Comparison of ENCODE assay signal across 24 cellular contexts in genomic region chr2:238339395-238339780, GRCh38. TPM values are rescaled to one million over a fixed set of nuclear protein-coding genes. Genes with fewer than 3 reads are reported as not detected.
DNase-seq lines count a peak whose midpoint lies in the region; ATAC-seq, FAIRE-seq and TF ChIP-seq lines count a peak whose summit lies in the region.
"Had no signal": no experiment of that assay in that cellular context is flagged by ENCODE, and none has a peak within 500 bp of the region (broad histone marks: within the 10 kb centered on the region; RNA-seq: fewer than 3 reads in every experiment).

No MANE protein-coding gene starts in this region.

- no peak overlapping the region for H2BK20ac ChIP-seq in IMR-90 (ENCODE audit: low read depth, low read length)
- H2BK20ac ChIP-seq in H1 (ENCODE audit: low read length), result no peak overlapping the region

- CTCF ChIA-PET in Calu3 (lab: Charles Lee) (no interaction called here), IMR-90 (lab: Yijun Ruan, JAX) (no interaction called here), H1 (lab: Charles Lee; ENCODE audit: partially characterized antibody) (interaction anchor here (1.0 to 4.8 kb wide), 2 partner anchors 17 to 18 kb away, joined by 3 to 18 read pairs; no protein-coding TSS in a partner anchor)

- H3K56ac ChIP-seq in IMR-90 (ENCODE audit: extremely low read depth, insufficient read depth, low read length) (no peak overlapping the region), H1 (replicated peaks; ENCODE audit: insufficient read length, low read depth, low read length) (no peak overlapping the region)

- H3K9ac ChIP-seq in IMR-90 (ENCODE audit: low read depth, low read length), result no peak overlapping the region
- H3K9ac ChIP-seq in H1 (replicated peaks in 1 of 4; ENCODE audit: extremely low read depth in 1 of 4, low read depth in 3 of 4, low read length in 3 of 4), result no peak overlapping the region
- H3K9ac ChIP-seq: BLaER1 treated with 17β-estradiol and CSF1 and Interleukin-3, amounts not matched to agents 10 nM and 100 nM had no signal

- dilution Hi-C loops in IMR-90 (cut with HindIII; ENCODE audit: low sequenced_read_pairs, unreplicated experiment), result no loop called here

- no peak overlapping the region for H2BK5ac ChIP-seq in IMR-90 (ENCODE audit: low read depth, low read length, poor library complexity, severe bottlenecking)
- H2BK5ac ChIP-seq in H1 (ENCODE audit: low read depth, low read length), result 0 out of 2 replicates have a peak overlapping the region, but pooled peaks have one; percentile 24

- TF ChIP-seq EP300 in H1 (IDR thresholded peaks at IDR 0.05; ENCODE audit: borderline replicate concordance in 1 of 2, low read depth in 2 of 2, low read length in 2 of 2), result no peak

- H3K23me2 ChIP-seq in H1 (ENCODE audit: low read depth, low read length), result no peaks in the 10 kb centered on the region

- no peak overlapping the region for H2BK12ac ChIP-seq in H1 (ENCODE audit: low read depth, low read length)

- 94% methylated on average over 6 of the region's 11 CpGs; no CpG with 5 or more reads in 1 of the 2 experiments for WGBS in IMR-90 (ENCODE audit: extremely low coverage in 2 of 2, insufficient read length in 1 of 2), 2 experiments
- 98% methylated on average over 11 of the region's 11 CpGs; no CpG with 5 or more reads in 1 of the 2 experiments for whole genome bisulfite sequencing in H1 (ENCODE audit: extremely low coverage in 1 of 2, insufficient coverage in 1 of 2, insufficient read length in 1 of 2, insufficient replicate concordance in 2 of 2, low coverage in 1 of 2, low lambda C conversion rate in 2 of 2, missing lambda C conversion rate in 1 of 2), 2 experiments

- H3K4me3 ChIP-seq in IMR-90 (ENCODE audit: insufficient read depth, low read depth, low read length) (no peak overlapping the region), H1 (ENCODE audit: extremely low read depth in 1 of 4, insufficient read depth in 2 of 4, low read depth in 3 of 4, low read length in 4 of 4) (no peak overlapping the region)
- H3K4me3 ChIP-seq: BLaER1 treated with 17β-estradiol and CSF1 and Interleukin-3, amounts not matched to agents 10 nM and 100 nM; esophagus muscularis mucosa; hepatocyte; left ventricle myocardium inferior; SJCRH30 had no signal

- H3K27ac ChIP-seq in IMR-90 (ENCODE audit: insufficient read depth, low read length) (no peak overlapping the region), H1 (ENCODE audit: low read depth, low read length) (no peak overlapping the region)
- H3K27ac ChIP-seq: BLaER1 treated with 17β-estradiol and CSF1 and Interleukin-3, amounts not matched to agents 10 nM and 100 nM; esophagus muscularis mucosa; hepatocyte; left ventricle myocardium inferior; SJCRH30 had no signal

- H3K36me3 Mint-ChIP-seq in Calu3 (ENCODE audit: insufficient read depth, unreplicated experiment), result peaks cover 8% of the 10 kb centered on the region
- H3K36me3 Mint-ChIP-seq: natural killer cell treated with Interleukin-12 subunit alpha and Interleukin-12 subunit beta and Interleukin-15 and Interleukin-18, amount 100 ng/mL, for 72 hours had no signal

- no peak overlapping the region for H3K4me3 Mint-ChIP-seq in Calu3 (ENCODE audit: low read depth, unreplicated experiment)
- H3K4me3 Mint-ChIP-seq: activated B cell treated with CpG ODN at 0.5 μM for 24 hours; activated naive CD4-positive, alpha-beta T cell treated with anti-CD3 and anti-CD28 coated beads, Interleukin-2, amount 50 U/mL, for 24 hours; immature natural killer cell; natural killer cell treated with Interleukin-12 subunit alpha and Interleukin-12 subunit beta and Interleukin-15 and Interleukin-18, amount 100 ng/mL, for 72 hours had no signal

- H3K79me1 ChIP-seq in IMR-90 (ENCODE audit: low read depth in 1 of 2, low read length in 2 of 2) (peaks cover 10 to 11% of the 10 kb centered on the region in 2 experiments; a peak in 3 of 4 replicates), H1 (ENCODE audit: low read depth, low read length) (no peaks in the 10 kb centered on the region; the same call in 1 of the 2 replicates)

- H4K8ac ChIP-seq in IMR-90 (ENCODE audit: low read depth in 2 of 2, low read length in 2 of 2), result no peak overlapping the region
- H4K8ac ChIP-seq in H1 (ENCODE audit: extremely low read depth, insufficient read depth, low read length), result no peak overlapping the region; the same call in 1 of the 2 replicates

- in situ Hi-C loops in IMR-90 (cut with MboI; ENCODE audit: low sequenced_read_pairs), result no loop called here

- peak; percentile 9 for DNase-seq in Calu3
- DNase-seq in IMR-90, result no peak
- no peak for DNase-seq in H1 (ENCODE audit: low read depth in 1 of 2, low spot score in 2 of 2)
- peak; percentile 78 for DNase-seq in mesenteric fat pad (ENCODE audit: low spot score)
- DNase-seq in stimulated activated CD4-positive, alpha-beta T cell treated with anti-CD3 and anti-CD28 coated beads, Interleukin-15, amount 100 ng/mL, for 24 hours, result no peak
- DNase-seq in NCI-H526 treated with DMSO at 0.1 percent for 48 hours (lab: John Stamatoyannopoulos, UW), result no peak
- DNase-seq in iPS-NIHi7 (ENCODE audit: extremely low spot score), result no peak
- DNase-seq: activated B cell treated with CpG ODN at 0.5 μM for 24 hours; effector CD8-positive, alpha-beta T cell; foreskin melanocyte; immature natural killer cell; Kasumi-1; left ventricle myocardium inferior; MV-4-11; SJCRH30 had no signal

- intact Hi-C loops in Calu3 (cut with micrococcal nuclease; ENCODE audit: unreplicated experiment), result no loop called here
- intact Hi-C loops in IMR-90 (cut with micrococcal nuclease), result no loop called here

- no peak for TF ChIP-seq RAD21 in IMR-90 (IDR thresholded peaks at IDR 0.05; ENCODE audit: low read length)
- no peak for TF ChIP-seq RAD21 in H1 (IDR thresholded peaks at IDR 0.05 in 1 of 2, conservative IDR thresholded peaks at IDR 0.05 in 1 of 2; ENCODE audit: low read depth in 2 of 2, low read length in 2 of 2)

- H4K20me1 ChIP-seq in IMR-90 (ENCODE audit: insufficient read depth, low read length), result peaks cover 5% of the 10 kb centered on the region
- H4K20me1 ChIP-seq in H1 (replicated peaks in 1 of 2; ENCODE audit: control insufficient read depth in 1 of 2, insufficient read depth in 2 of 2, low read length in 2 of 2), result peaks cover 0 to 2% of the 10 kb centered on the region in 2 experiments

- ATAC-seq in IMR-90 (ENCODE audit: low read depth), result no peak
- ATAC-seq: HCT116; natural killer cell treated with Interleukin-12 subunit alpha and Interleukin-12 subunit beta and Interleukin-15 and Interleukin-18, amount 100 ng/mL, for 72 hours had no signal

- no peaks in the 10 kb centered on the region for H3K4me1 Mint-ChIP-seq in Calu3 (ENCODE audit: low read depth, unreplicated experiment)
- H3K4me1 Mint-ChIP-seq: activated naive CD4-positive, alpha-beta T cell treated with anti-CD3 and anti-CD28 coated beads, Interleukin-2, amount 50 U/mL, for 24 hours had no signal

- peaks cover 6% of the 10 kb centered on the region; the same call in 1 of the 2 replicates for H3K9me1 ChIP-seq in IMR-90 (ENCODE audit: insufficient read depth, low read length)

- no peak for TF ChIP-seq CTCF in Calu3 (IDR thresholded peaks at IDR 0.05; ENCODE audit: unreplicated experiment)
- no peak for TF ChIP-seq CTCF in IMR-90 (conservative IDR thresholded peaks at IDR 0.05; ENCODE audit: low read depth, low read length)
- TF ChIP-seq CTCF in H1 (IDR thresholded peaks at IDR 0.05; ENCODE audit: control extremely low read depth in 1 of 3, insufficient read depth in 1 of 3, low read depth in 1 of 3, low read length in 3 of 3), result no peak

- H2AK9ac ChIP-seq in IMR-90 (replicated peaks; ENCODE audit: low read depth, low read length, poor library complexity), result peak overlapping the region; percentile 81

- no peak for FAIRE-seq in H1 (lab: Jason Lieb, UNC)
- FAIRE-seq: colon, RCC 7860 had no signal

- H3K4ac ChIP-seq in IMR-90 (ENCODE audit: low read depth, low read length), result no peak overlapping the region
- no peak overlapping the region for H3K4ac ChIP-seq in H1 (replicated peaks; ENCODE audit: insufficient read length, low read depth, low read length)

- no peaks in the 10 kb centered on the region for H3K27me3 Mint-ChIP-seq in Calu3 (ENCODE audit: unreplicated experiment)
- H3K27me3 Mint-ChIP-seq: activated B cell treated with CpG ODN at 0.5 μM for 24 hours; activated naive CD4-positive, alpha-beta T cell treated with anti-CD3 and anti-CD28 coated beads, Interleukin-2, amount 50 U/mL, for 24 hours; natural killer cell treated with Interleukin-12 subunit alpha and Interleukin-12 subunit beta and Interleukin-15 and Interleukin-18, amount 100 ng/mL, for 72 hours had no signal

- no peak overlapping the region for H3K18ac ChIP-seq in IMR-90 (ENCODE audit: low read depth, low read length)
- H3K18ac ChIP-seq in H1 (ENCODE audit: extremely low read depth, low read length), result no peak overlapping the region

- no peak overlapping the region for H2AFZ ChIP-seq in IMR-90 (replicated peaks; ENCODE audit: low read length, poor library complexity)
- H2AFZ ChIP-seq in H1 (ENCODE audit: low read length), result no peak overlapping the region
- H2AFZ ChIP-seq: hepatocyte had no signal

- POLR2A ChIA-PET in IMR-90 (lab: Charles Lee; ENCODE audit: unreplicated experiment), result no interaction called here
- POLR2A ChIA-PET in H1 (lab: Charles Lee; ENCODE audit: partially characterized antibody), result no interaction called here

- H3K9me3 ChIP-seq in IMR-90 (ENCODE audit: control insufficient read depth, insufficient read depth, low read length) (no peaks in the 10 kb centered on the region), H1 (ENCODE audit: insufficient read depth in 2 of 2, low read depth in 1 of 2, low read length in 1 of 2) (no peaks in the 10 kb centered on the region)
- H3K9me3 ChIP-seq: BLaER1 treated with 17β-estradiol and CSF1 and Interleukin-3, amounts not matched to agents 10 nM and 100 nM; Caco-2; esophagus muscularis mucosa; left ventricle myocardium inferior; SJCRH30 had no signal

- H3K36me3 ChIP-seq in IMR-90 (ENCODE audit: control insufficient read depth, insufficient read depth, low read length) (peaks cover 12% of the 10 kb centered on the region), H1 (ENCODE audit: control insufficient read depth in 2 of 4, insufficient read depth in 4 of 4, low read length in 3 of 4) (peaks cover 0 to 1% (median 0%) of the 10 kb centered on the region in 4 experiments; a peak in 1 of 8 replicates)

- H4K91ac ChIP-seq in IMR-90 (ENCODE audit: insufficient read depth, low read depth, low read length), result no peak overlapping the region
- no peak overlapping the region for H4K91ac ChIP-seq in H1 (replicated peaks; ENCODE audit: insufficient read length, low read length)

- H3K14ac ChIP-seq in IMR-90 (replicated peaks; ENCODE audit: low read depth, low read length) (no peak overlapping the region), H1 (ENCODE audit: insufficient read length) (no peak overlapping the region)

- no peaks in the 10 kb centered on the region for H3K79me2 ChIP-seq in H1 (ENCODE audit: control insufficient read depth in 1 of 2, insufficient read depth in 2 of 2, low read length in 2 of 2)
- H3K79me2 ChIP-seq: hepatocyte had no signal

- H3K27ac Mint-ChIP-seq in Calu3 (ENCODE audit: unreplicated experiment), result no peak overlapping the region
- H3K27ac Mint-ChIP-seq: activated B cell treated with CpG ODN at 0.5 μM for 24 hours; natural killer cell treated with Interleukin-12 subunit alpha and Interleukin-12 subunit beta and Interleukin-15 and Interleukin-18, amount 100 ng/mL, for 72 hours had no signal

- BruUV-seq in Calu3 (replicated peaks; lab: Mats Ljungman, UMichigan) (no TSS peak), IMR-90 (replicated peaks; lab: Mats Ljungman, UMichigan) (no TSS peak)

- H4K5ac ChIP-seq in IMR-90 (ENCODE audit: low read depth, low read length) (no peak overlapping the region), H1 (ENCODE audit: insufficient read length, low read depth, low read length) (no peak overlapping the region)

- TF ChIP-seq POLR2A in IMR-90 (IDR thresholded peaks at IDR 0.05; ENCODE audit: low read depth, low read length) (no peak), H1 (IDR thresholded peaks at IDR 0.05; ENCODE audit: control extremely low read depth in 1 of 2, low read depth in 2 of 2, low read length in 2 of 2) (no peak)

- no peaks in the 10 kb centered on the region for H3K9me3 Mint-ChIP-seq in Calu3 (ENCODE audit: low read depth, unreplicated experiment)
- H3K9me3 Mint-ChIP-seq: activated B cell treated with CpG ODN at 0.5 μM for 24 hours; activated naive CD4-positive, alpha-beta T cell treated with anti-CD3 and anti-CD28 coated beads, Interleukin-2, amount 50 U/mL, for 24 hours; immature natural killer cell; natural killer cell treated with Interleukin-12 subunit alpha and Interleukin-12 subunit beta and Interleukin-15 and Interleukin-18, amount 100 ng/mL, for 72 hours had no signal

- no peak overlapping the region for H3K4me2 ChIP-seq in IMR-90 (ENCODE audit: low read depth, low read length)
- H3K4me2 ChIP-seq in H1 (ENCODE audit: insufficient read depth in 1 of 2, low read depth in 2 of 2, low read length in 2 of 2), result no peak overlapping the region
- H3K4me2 ChIP-seq: BLaER1 treated with 17β-estradiol and CSF1 and Interleukin-3, amounts not matched to agents 10 nM and 100 nM; hepatocyte had no signal

- H3K23ac ChIP-seq in IMR-90 (ENCODE audit: low read depth, low read length), result no peak overlapping the region
- no peak overlapping the region for H3K23ac ChIP-seq in H1 (ENCODE audit: insufficient read length)

- H3K4me1 ChIP-seq in IMR-90 (ENCODE audit: control insufficient read depth, insufficient read depth, low read length) (no peaks in the 10 kb centered on the region), H1 (replicated peaks in 1 of 4; ENCODE audit: control insufficient read depth in 3 of 4, insufficient read depth in 4 of 4, low read length in 3 of 4) (0 out of 7 replicates have a peak, but pooled peaks cover 0 to 2% (median 0%) of the 10 kb centered on the region in 4 experiments)
- H3K4me1 ChIP-seq: Caco-2, SJCRH30 had no signal

- H2BK120ac ChIP-seq in IMR-90 (ENCODE audit: low read depth, low read length) (no peak overlapping the region), H1 (replicated peaks; ENCODE audit: low read depth, low read length) (no peak overlapping the region)

- H2BK15ac ChIP-seq in IMR-90 (ENCODE audit: low read depth, low read length) (no peak overlapping the region), H1 (ENCODE audit: low read length) (no peak overlapping the region)

- H2AK5ac ChIP-seq in IMR-90 (ENCODE audit: low read depth, low read length), result no peak overlapping the region
- no peak overlapping the region for H2AK5ac ChIP-seq in H1 (ENCODE audit: low read depth, low read length)

- no peaks in the 10 kb centered on the region for H3K27me3 ChIP-seq in IMR-90 (ENCODE audit: control insufficient read depth, insufficient read depth, low read length)
- H3K27me3 ChIP-seq in H1 (replicated peaks in 1 of 4; ENCODE audit: control insufficient read depth in 3 of 4, extremely low read depth in 1 of 4, insufficient read depth in 3 of 4, low read length in 3 of 4), result no peaks in the 10 kb centered on the region
- H3K27me3 ChIP-seq: BLaER1 treated with 17β-estradiol and CSF1 and Interleukin-3, amounts not matched to agents 10 nM and 100 nM; esophagus muscularis mucosa; hepatocyte; SJCRH30 had no signal

RNA-seq across cellular contexts. Expression of gene TRAF3IP1, which starts 19.1 kb away (rescaled TPM):
- total RNA-seq in Calu3 (2022) (18.6 and 21.2 TPM in 2 replicates), IMR-90 (2012; rRNA removed) (5.9 and 6.9 TPM in 2 replicates), mesenteric fat pad (24.5 TPM)
- polyA plus RNA-seq in IMR-90 (2012; rRNA removed) (6.0 and 8.3 TPM in 2 replicates), H1 (2011; rRNA removed) (2.3 and 2.8 TPM in 2 replicates)
- polyA plus RNA-seq in IMR-90 (2012; cell fraction: cytosol; rRNA removed), result 2.4 and 4.0 TPM in 2 replicates
- 6.0 and 8.0 TPM in 2 replicates for polyA plus RNA-seq in IMR-90 (2012; cell fraction: nucleus; rRNA removed; ENCODE audit: low replicate concordance)
- total RNA-seq in H1 (2021; fragmentation: NEBNext Ultra II Directional; extraction: Animal tissue kit (Norgen Biotek cat#: 25700)), result 15.9 and 17.5 TPM in 2 replicates
- 4.4 TPM for polyA plus RNA-seq in H1 (2011; cell fraction: cytosol; rRNA removed)
- polyA plus RNA-seq in H1 (2011; cell fraction: nucleus; rRNA removed), result 2.4 TPM
- polyA plus RNA-seq in H1 (2012, experiment 1 of 2), result 10.7 to 16.8 TPM (median 13.9 TPM) in 4 replicates
- polyA plus RNA-seq in H1 (2012, experiment 2 of 2), result 0.98 TPM
- polyA plus RNA-seq in H1 (2013, experiment 1 of 2), result 9.9 TPM
- 8.7 TPM for polyA plus RNA-seq in H1 (2013, experiment 2 of 2)
- polyA minus RNA-seq in H1 (2011; rRNA and poly(A)+ RNA removed), result 3.5 and 8.0 TPM in 2 replicates
- polyA minus RNA-seq in H1 (2011; cell fraction: cytosol; rRNA and poly(A)+ RNA removed), result 6.5 TPM
- polyA minus RNA-seq in H1 (2011; cell fraction: nucleus; rRNA and poly(A)+ RNA removed), result 4.1 TPM

RNA-seq across cellular contexts. Expression of gene PER2, which starts 51.0 kb away (rescaled TPM):
- 14.0 and 14.8 TPM in 2 replicates for total RNA-seq in Calu3 (2022)
- 2.8 and 3.2 TPM in 2 replicates for total RNA-seq in IMR-90 (2012; rRNA removed)
- 1.7 and 2.1 TPM in 2 replicates for polyA plus RNA-seq in IMR-90 (2012; rRNA removed)
- 0.60 and 0.80 TPM in 2 replicates for polyA plus RNA-seq in IMR-90 (2012; cell fraction: cytosol; rRNA removed)
- polyA plus RNA-seq in IMR-90 (2012; cell fraction: nucleus; rRNA removed; ENCODE audit: low replicate concordance), result 4.5 and 5.2 TPM in 2 replicates
- 5.5 TPM in 2 replicates for total RNA-seq in H1 (2021; fragmentation: NEBNext Ultra II Directional; extraction: Animal tissue kit (Norgen Biotek cat#: 25700))
- 0.91 and 0.99 TPM in 2 replicates for polyA plus RNA-seq in H1 (2011; rRNA removed)
- 0.78 TPM for polyA plus RNA-seq in H1 (2011; cell fraction: cytosol; rRNA removed)
- polyA plus RNA-seq in H1 (2011; cell fraction: nucleus; rRNA removed), result 2.3 TPM
- polyA plus RNA-seq in H1 (2012, experiment 1 of 2), result 2.0 to 2.9 TPM (median 2.3 TPM) in 4 replicates
- polyA plus RNA-seq in H1 (2012, experiment 2 of 2), result 0.73 TPM
- 1.5 TPM for polyA plus RNA-seq in H1 (2013, experiment 1 of 2)
- polyA plus RNA-seq in H1 (2013, experiment 2 of 2), result 1.6 TPM
- 4.9 and 7.3 TPM in 2 replicates for polyA minus RNA-seq in H1 (2011; rRNA and poly(A)+ RNA removed)
- polyA minus RNA-seq in H1 (2011; cell fraction: cytosol; rRNA and poly(A)+ RNA removed), result 3.7 TPM
- polyA minus RNA-seq in H1 (2011; cell fraction: nucleus; rRNA and poly(A)+ RNA removed), result 7.2 TPM
- 9.9 TPM for total RNA-seq in mesenteric fat pad

Comparison
In these comparisons a context has a peak if more than half of its experiments do, and no peak if none do; other contexts are left out.
1. DNase-seq: peak in Calu3 (single experiment) and mesenteric fat pad (single experiment); none in IMR-90 (single experiment), H1 (0 of 2), stimulated activated CD4-positive, alpha-beta T cell treated with anti-CD3 and anti-CD28 coated beads, Interleukin-15, amount 100 ng/mL, for 24 hours (single experiment), NCI-H526 treated with DMSO at 0.1 percent for 48 hours (single experiment) and iPS-NIHi7 (single experiment).